In genomic region chr5:79200573-79201183, GRCh38 we compare ENCODE assay signal across 2 cellular contexts.
TF ChIP-seq lines count a peak whose summit lies in the region.

No MANE protein-coding gene starts in this region.

TF ChIP-seq in IMR-90, 13 proteins besides CTCF, POLR2A, EP300 and RAD21:
- TF ChIP-seq SMC3 (IDR thresholded peaks at IDR 0.05; ENCODE audit: low read depth, low read length) (peak; percentile 30; the same call in 1 of the 2 replicates), CHD1 (IDR thresholded peaks at IDR 0.05; ENCODE audit: low read depth, low read length) (no peak)

TF ChIP-seq in GM12878, 131 proteins besides CTCF, POLR2A, EP300 and RAD21:
- TF ChIP-seq RUNX3 (IDR thresholded peaks at IDR 0.05; ENCODE audit: low read length) (peak; percentile 21; the same call in 1 of the 2 replicates), YY1 (IDR thresholded peaks at IDR 0.05; ENCODE audit: low read depth, low read length) (peak; percentile 47; the same call in 1 of the 2 replicates), YBX1 (IDR thresholded peaks at IDR 0.05) (no peak), CEBPB (IDR thresholded peaks at IDR 0.05; ENCODE audit: borderline replicate concordance in 1 of 2, low read depth in 2 of 2, low read length in 2 of 2) (no peak), ZNF384 (IDR thresholded peaks at IDR 0.05; ENCODE audit: borderline replicate concordance, low read depth, low read length) (0 out of 2 replicates have a peak, but pooled peaks have one; percentile 23), SMC3 (IDR thresholded peaks at IDR 0.05; ENCODE audit: borderline replicate concordance, low read length) (peak; percentile 53; the same call in 1 of the 2 replicates), SRF (IDR thresholded peaks at IDR 0.05; ENCODE audit: low read depth in 2 of 2, low read length in 2 of 2) (no peak), STAT3 (IDR thresholded peaks at IDR 0.05; ENCODE audit: low read depth, low read length) (no peak), MYC (IDR thresholded peaks at IDR 0.05; ENCODE audit: insufficient read depth, insufficient read length, insufficient replicate concordance, low read length, severe bottlenecking) (no peak)
TF ChIP-seq in GM12878: peak in this region for 4.
